In genomic region chrX:107537815-107538214, GRCh38 we compare ENCODE assay signal across 8 cellular contexts.
DNase-seq lines count a peak whose midpoint lies in the region; ATAC-seq and TF ChIP-seq lines count a peak whose summit lies in the region.

No MANE protein-coding gene starts in this region.

- in situ Hi-C loops in T47D (cut with HindIII; ENCODE audit: low pct_unique_long_range_greater_than_20kb, low sequenced_read_pairs): no loop called here

- no peaks in the 10 kb centered on the region for H3K9me3 ChIP-seq in lower lobe of right lung

- H3K27ac ChIP-seq in lower lobe of right lung: no peak overlapping the region

- ATAC-seq in HG02678 (IDR thresholded peaks at IDR 0.05; ENCODE audit: unreplicated experiment) (peak; percentile 47), lower lobe of right lung (peak; percentile 42 to 61), GM21723 (IDR thresholded peaks at IDR 0.05; ENCODE audit: unreplicated experiment) (no peak)

- H3K27me3 ChIP-seq in lower lobe of right lung (ENCODE audit: low read depth): no peaks in the 10 kb centered on the region

- H3K36me3 ChIP-seq in lower lobe of right lung: no peaks in the 10 kb centered on the region

- intact Hi-C loops in lower lobe of right lung (cut with DNase I): no loop called here

- TF ChIP-seq CTCF in lower lobe of right lung (IDR thresholded peaks at IDR 0.05): peak; percentile 35

- H3K4me3 ChIP-seq in lower lobe of right lung: no peak overlapping the region

- peak; percentile 56 for DNase-seq in EH (ENCODE audit: low read depth)
- DNase-seq in RPMI7951 (ENCODE audit: low read depth): peak; percentile 36
- peak; percentile 1 to 72 for DNase-seq in T47D (ENCODE audit: low read depth in 1 of 2, low spot score in 1 of 2)
- DNase-seq in lower lobe of right lung: no peak
- no peak for DNase-seq in DMS79 (lab: John Stamatoyannopoulos, UW)
- DNase-seq in DMS153 (lab: John Stamatoyannopoulos, UW): no peak

- H3K4me1 ChIP-seq in lower lobe of right lung: no peaks in the 10 kb centered on the region

Comparison
In these comparisons a context has a peak if more than half of its experiments do, and no peak if none do; other contexts are left out.
1. DNase-seq: peak in EH (single experiment), RPMI7951 (single experiment) and T47D (2 of 2); none in lower lobe of right lung (single experiment), DMS79 (single experiment) and DMS153 (single experiment).